In genomic region chr11:86593833-86594232, GRCh38 we compare ENCODE assay signal across 23 cellular contexts.
DNase-seq lines count a peak whose midpoint lies in the region; ATAC-seq, FAIRE-seq and TF ChIP-seq lines count a peak whose summit lies in the region.
"Had no signal": no experiment of that assay in that cellular context is flagged by ENCODE, and none has a peak within 500 bp of the region (broad histone marks: within the 10 kb centered on the region; RNA-seq: fewer than 3 reads in every experiment).

No MANE protein-coding gene starts in this region.

- POLR2A ChIA-PET in endothelial cell of umbilical vein (lab: Charles Lee), result interaction anchor here (0.7 to 1.2 kb wide), 2 partner anchors 16 to 34 kb away, joined by 3 read pairs; no protein-coding TSS in a partner anchor
- POLR2A ChIA-PET in naive thymus-derived CD4-positive, alpha-beta T cell (lab: Charles Lee), result no interaction called here

- H2AFZ ChIP-seq in endothelial cell of umbilical vein (ENCODE audit: low read depth, low read length), result no peak overlapping the region

- H3K27ac ChIP-seq in endothelial cell of umbilical vein (ENCODE audit: insufficient read depth, low read depth, low read length), result peak overlapping the region; percentile 99
- no peak overlapping the region for H3K27ac ChIP-seq in naive thymus-derived CD4-positive, alpha-beta T cell (ENCODE audit: low read depth, low read length)
- H3K27ac ChIP-seq: cardiac muscle cell had no signal

- TF ChIP-seq CTCF in Calu3 (IDR thresholded peaks at IDR 0.05; ENCODE audit: unreplicated experiment), result no peak
- no peak for TF ChIP-seq CTCF in HFFc6 (IDR thresholded peaks at IDR 0.05)
- TF ChIP-seq CTCF in endothelial cell of umbilical vein (IDR thresholded peaks at IDR 0.05; ENCODE audit: extremely low read depth in 1 of 2, insufficient read depth in 1 of 2, low read depth in 1 of 2, low read length in 2 of 2), result no peak

- H3K4me2 ChIP-seq in endothelial cell of umbilical vein (ENCODE audit: insufficient read depth, low read length), result no peak overlapping the region

- no peak for TF ChIP-seq POLR2A in endothelial cell of umbilical vein (IDR thresholded peaks at IDR 0.05; ENCODE audit: low read depth, low read length)

- H3K79me2 ChIP-seq in endothelial cell of umbilical vein (ENCODE audit: control insufficient read depth, insufficient read depth, low read length), result no peaks in the 10 kb centered on the region

- H3K27me3 Mint-ChIP-seq in Calu3 (ENCODE audit: unreplicated experiment) (no peaks in the 10 kb centered on the region), HFFc6 (ENCODE audit: insufficient read depth) (peaks cover 3% of the 10 kb centered on the region; the same call in 1 of the 2 replicates)
- H3K27me3 Mint-ChIP-seq in activated T-helper 1 cell treated with anti-CD3 and anti-CD28 coated beads, Interleukin-12 subunit alpha, Interleukin-12 subunit beta, Interleukin-2, Interleukin-4 antibody, amounts not matched to agents 30 ng/mL and 10 ng/mL and 1 ng/mL, durations not matched to agents 14 hours and 24 hours and 36 hours (ENCODE audit: insufficient read depth), result no peaks in the 10 kb centered on the region
- no peaks in the 10 kb centered on the region for H3K27me3 Mint-ChIP-seq in naive thymus-derived CD4-positive, alpha-beta T cell
- H3K27me3 Mint-ChIP-seq: CD4-positive, alpha-beta T cell; dendritic cell treated with granulocyte-macrophage colony-stimulating factor and Interleukin-4, amounts not matched to agents 40 ng/mL and 50 ng/mL, for 4 days; type B pancreatic cell had no signal

- H3K9me3 ChIP-seq in endothelial cell of umbilical vein (replicated peaks; ENCODE audit: control insufficient read depth, insufficient read depth, low read length), result no peaks in the 10 kb centered on the region
- no peaks in the 10 kb centered on the region for H3K9me3 ChIP-seq in naive thymus-derived CD4-positive, alpha-beta T cell (ENCODE audit: control insufficient read depth in 2 of 3, low read length in 3 of 3)

- intact Hi-C loops in Calu3 (cut with micrococcal nuclease; ENCODE audit: unreplicated experiment) (loop anchor here (1.0 to 10.0 kb wide), 3 partner anchors 15 to 69 kb away; no protein-coding TSS in a partner anchor), endothelial cell of umbilical vein (cut with micrococcal nuclease) (loop anchor here (1.0 to 5.0 kb wide), 5 partner anchors 13 to 223 kb away; partner anchors contain the start of gene PRSS23)
- intact Hi-C loops in activated T-helper 1 cell treated with anti-CD3 and anti-CD28 coated beads, Interleukin-12 subunit alpha, Interleukin-12 subunit beta, Interleukin-2, Interleukin-4 antibody, amounts not matched to agents 30 ng/mL and 10 ng/mL and 1 ng/mL, durations not matched to agents 14 hours and 24 hours and 36 hours (cut with micrococcal nuclease), result loop anchor here (1.0 to 5.0 kb wide), 17 partner anchors 15 to 967 kb away; partner anchors contain the start of genes DLG2, HIKESHI and TMEM126B
- intact Hi-C loops in naive thymus-derived CD4-positive, alpha-beta T cell (cut with micrococcal nuclease), result loop anchor here in 1 of 2 donors (1.0 to 5.0 kb wide), 3 partner anchors 146 to 292 kb away; partner anchors contain the start of gene HIKESHI

- H3K4me3 Mint-ChIP-seq in Calu3 (ENCODE audit: low read depth, unreplicated experiment), result peak overlapping the region; percentile 37
- no peak overlapping the region for H3K4me3 Mint-ChIP-seq in HFFc6
- H3K4me3 Mint-ChIP-seq in activated T-helper 1 cell treated with anti-CD3 and anti-CD28 coated beads, Interleukin-12 subunit alpha, Interleukin-12 subunit beta, Interleukin-2, Interleukin-4 antibody, amounts not matched to agents 30 ng/mL and 10 ng/mL and 1 ng/mL, durations not matched to agents 14 hours and 24 hours and 36 hours, result no peak overlapping the region
- no peak overlapping the region for H3K4me3 Mint-ChIP-seq in naive thymus-derived CD4-positive, alpha-beta T cell
- H3K4me3 Mint-ChIP-seq: CD4-positive, alpha-beta T cell; dendritic cell treated with granulocyte-macrophage colony-stimulating factor and Interleukin-4, amounts not matched to agents 40 ng/mL and 50 ng/mL, for 4 days had no signal

- no peaks in the 10 kb centered on the region for H3K27me3 ChIP-seq in endothelial cell of umbilical vein (ENCODE audit: control insufficient read depth in 2 of 2, insufficient read depth in 2 of 2, low read length in 2 of 2)
- no peaks in the 10 kb centered on the region for H3K27me3 ChIP-seq in naive thymus-derived CD4-positive, alpha-beta T cell (ENCODE audit: control insufficient read depth in 2 of 2, insufficient read depth in 2 of 2, low read length in 2 of 2)
- H3K27me3 ChIP-seq: cardiac muscle cell had no signal

- peaks cover 12% of the 10 kb centered on the region for H3K36me3 Mint-ChIP-seq in Calu3 (ENCODE audit: insufficient read depth, unreplicated experiment)
- H3K36me3 Mint-ChIP-seq in HFFc6 (ENCODE audit: low read depth), result no peaks in the 10 kb centered on the region
- peaks cover 20% of the 10 kb centered on the region for H3K36me3 Mint-ChIP-seq in activated T-helper 1 cell treated with anti-CD3 and anti-CD28 coated beads, Interleukin-12 subunit alpha, Interleukin-12 subunit beta, Interleukin-2, Interleukin-4 antibody, amounts not matched to agents 30 ng/mL and 10 ng/mL and 1 ng/mL, durations not matched to agents 14 hours and 24 hours and 36 hours (ENCODE audit: low read depth)
- H3K36me3 Mint-ChIP-seq in naive thymus-derived CD4-positive, alpha-beta T cell, result peaks cover 0 to 4% (median 0%) of the 10 kb centered on the region in 5 donors
- H3K36me3 Mint-ChIP-seq: type B pancreatic cell had no signal

- no peaks in the 10 kb centered on the region for H3K9me1 ChIP-seq in endothelial cell of umbilical vein (replicated peaks; ENCODE audit: control insufficient read depth, extremely low read depth, insufficient read depth, low read length)

- FAIRE-seq in endothelial cell of umbilical vein (lab: Jason Lieb, UNC), result no peak
- FAIRE-seq: endometrium, small intestine had no signal

- dilution Hi-C loops in endothelial cell of umbilical vein (cut with MboI; ENCODE audit: extremely low pct_ligation_motif_present, low sequenced_read_pairs), result loop anchor here (25.0 kb wide), 1 partner anchor 107 kb away; no protein-coding TSS in a partner anchor

- H4K20me1 ChIP-seq in endothelial cell of umbilical vein (replicated peaks; ENCODE audit: control insufficient read depth, extremely low read depth, insufficient read depth, low read length), result no peaks in the 10 kb centered on the region

- peaks cover 38% of the 10 kb centered on the region for H3K4me1 Mint-ChIP-seq in Calu3 (ENCODE audit: low read depth, unreplicated experiment)
- H3K4me1 Mint-ChIP-seq in HFFc6 (ENCODE audit: low read depth), result peaks cover 50% of the 10 kb centered on the region
- H3K4me1 Mint-ChIP-seq in activated T-helper 1 cell treated with anti-CD3 and anti-CD28 coated beads, Interleukin-12 subunit alpha, Interleukin-12 subunit beta, Interleukin-2, Interleukin-4 antibody, amounts not matched to agents 30 ng/mL and 10 ng/mL and 1 ng/mL, durations not matched to agents 14 hours and 24 hours and 36 hours (ENCODE audit: low read depth), result peaks cover 61% of the 10 kb centered on the region
- H3K4me1 Mint-ChIP-seq in naive thymus-derived CD4-positive, alpha-beta T cell, result peaks cover 7 to 21% (median 14%) of the 10 kb centered on the region in 7 donors

- H3K9ac ChIP-seq in endothelial cell of umbilical vein (replicated peaks; ENCODE audit: extremely low read depth, insufficient read depth, low read length), result no peak overlapping the region

- no peak overlapping the region for H3K4me3 ChIP-seq in endothelial cell of umbilical vein (replicated peaks in 1 of 3; ENCODE audit: insufficient read depth in 1 of 3, low read depth in 1 of 3, low read length in 3 of 3)
- H3K4me3 ChIP-seq in naive thymus-derived CD4-positive, alpha-beta T cell (ENCODE audit: low read length), result no peak overlapping the region
- H3K4me3 ChIP-seq: cardiac muscle cell had no signal

- no peak for ATAC-seq in naive thymus-derived CD4-positive, alpha-beta T cell
- ATAC-seq in GM18873 (IDR thresholded peaks at IDR 0.05; ENCODE audit: low FRiP score, unreplicated experiment), result no peak

- H3K27ac Mint-ChIP-seq in Calu3 (ENCODE audit: unreplicated experiment) (peak overlapping the region; percentile 91), HFFc6 (peak overlapping the region; percentile 80)
- peak overlapping the region; percentile 93 for H3K27ac Mint-ChIP-seq in activated T-helper 1 cell treated with anti-CD3 and anti-CD28 coated beads, Interleukin-12 subunit alpha, Interleukin-12 subunit beta, Interleukin-2, Interleukin-4 antibody, amounts not matched to agents 30 ng/mL and 10 ng/mL and 1 ng/mL, durations not matched to agents 14 hours and 24 hours and 36 hours
- H3K27ac Mint-ChIP-seq in naive thymus-derived CD4-positive, alpha-beta T cell, result peak overlapping the region in 1 of 9 donors; percentile 32
- H3K27ac Mint-ChIP-seq: dendritic cell treated with granulocyte-macrophage colony-stimulating factor and Interleukin-4, amounts not matched to agents 40 ng/mL and 50 ng/mL, for 4 days had no signal

- no peaks in the 10 kb centered on the region for H3K9me3 Mint-ChIP-seq in Calu3 (ENCODE audit: low read depth, unreplicated experiment)
- no peaks in the 10 kb centered on the region for H3K9me3 Mint-ChIP-seq in HFFc6
- H3K9me3 Mint-ChIP-seq in activated T-helper 1 cell treated with anti-CD3 and anti-CD28 coated beads, Interleukin-12 subunit alpha, Interleukin-12 subunit beta, Interleukin-2, Interleukin-4 antibody, amounts not matched to agents 30 ng/mL and 10 ng/mL and 1 ng/mL, durations not matched to agents 14 hours and 24 hours and 36 hours, result peaks cover 14% of the 10 kb centered on the region
- H3K9me3 Mint-ChIP-seq in naive thymus-derived CD4-positive, alpha-beta T cell, result peaks cover 0 to 10% (median 2%) of the 10 kb centered on the region in 11 donors
- H3K9me3 Mint-ChIP-seq: CD4-positive, alpha-beta T cell; dendritic cell treated with granulocyte-macrophage colony-stimulating factor and Interleukin-4, amounts not matched to agents 40 ng/mL and 50 ng/mL, for 4 days had no signal

- DNase-seq in Calu3, result no peak
- no peak for DNase-seq in HFFc6
- DNase-seq in activated T-helper 1 cell treated with anti-CD3 and anti-CD28 coated beads, Interleukin-12 subunit alpha, Interleukin-12 subunit beta, Interleukin-2, Interleukin-4 antibody, amounts not matched to agents 30 ng/mL and 10 ng/mL and 1 ng/mL, durations not matched to agents 14 hours and 24 hours and 36 hours (ENCODE audit: low spot score), result no peak
- peak; percentile 56 for DNase-seq in endothelial cell of umbilical vein (ENCODE audit: low read depth, low spot score)
- no peak for DNase-seq in naive thymus-derived CD4-positive, alpha-beta T cell
- DNase-seq in MV-4-11 (lab: John Stamatoyannopoulos, UW), result no peak
- no peak for DNase-seq in HPDE6-E6E7 (ENCODE audit: extremely low spot score)
- DNase-seq: activated effector memory CD4-positive, alpha-beta T cell treated with anti-CD3 and anti-CD28 coated beads, Interleukin-2, amount 50 U/mL, for 16 hours; amniotic stem cell; CD4-positive, alpha-beta T cell; DMS 273 treated with DMSO at 0.1 percent for 48 hours; HCEC 1CT; mesendoderm; NCI-H1694; NCI-H510A treated with DMSO at 0.1 percent for 48 hours; RPMI8226; small intestine; stimulated activated CD4-positive, alpha-beta T cell treated with anti-CD3 and anti-CD28 coated beads, Interleukin-2, amount 100 ng/mL, for 24 hours had no signal

- CTCF ChIA-PET in Calu3 (lab: Charles Lee), result interaction anchor here (2.0 kb wide), 1 partner anchor 15 kb away, joined by 7 read pairs; no protein-coding TSS in a partner anchor
- CTCF ChIA-PET in endothelial cell of umbilical vein (lab: Charles Lee), result interaction anchor here (1.0 to 7.0 kb wide), 8 partner anchors 8 to 134 kb away, joined by 3 to 67 read pairs (median 6); no protein-coding TSS in a partner anchor
- CTCF ChIA-PET in naive thymus-derived CD4-positive, alpha-beta T cell (lab: Charles Lee), result no interaction called here

- BruUV-seq in Calu3 (replicated peaks; lab: Mats Ljungman, UMichigan) (no TSS peak), endothelial cell of umbilical vein (replicated peaks; lab: Mats Ljungman, UMichigan) (no TSS peak)

- peaks cover 50% of the 10 kb centered on the region for H3K4me1 ChIP-seq in endothelial cell of umbilical vein (ENCODE audit: control insufficient read depth, extremely low read depth, insufficient read depth, low read length)
- peaks cover 0 to 7% of the 10 kb centered on the region in 2 donors for H3K4me1 ChIP-seq in naive thymus-derived CD4-positive, alpha-beta T cell (ENCODE audit: control insufficient read depth in 2 of 2, insufficient read depth in 2 of 2, low read length in 2 of 2)

- no peaks in the 10 kb centered on the region for H3K36me3 ChIP-seq in endothelial cell of umbilical vein (ENCODE audit: control insufficient read depth in 2 of 2, extremely low read depth in 1 of 2, insufficient read depth in 2 of 2, low read length in 2 of 2)
- no peaks in the 10 kb centered on the region for H3K36me3 ChIP-seq in naive thymus-derived CD4-positive, alpha-beta T cell (ENCODE audit: control insufficient read depth in 2 of 3, insufficient read depth in 3 of 3, low read length in 3 of 3)
- H3K36me3 ChIP-seq: cardiac muscle cell had no signal
